ENCODE assay signal across 1 cellular context in genomic region chr20:17964073-17964472, GRCh38.
TF ChIP-seq lines count a peak whose summit lies in the region.

No MANE protein-coding gene starts in this region.

TF ChIP-seq in K562, 482 proteins besides CTCF, POLR2A, EP300 and RAD21:
- TF ChIP-seq GABPB1 (CRISPR knock-in tag; IDR thresholded peaks at IDR 0.05), result no peak
- TF ChIP-seq E2F3 (CRISPR knock-in tag; IDR thresholded peaks at IDR 0.05), result no peak
- TF ChIP-seq DMBX1 (CRISPR knock-in tag; IDR thresholded peaks at IDR 0.05; ENCODE audit: borderline replicate concordance), result no peak
- no peak for TF ChIP-seq HCFC1 (IDR thresholded peaks at IDR 0.05; ENCODE audit: low read depth, low read length)
- TF ChIP-seq IRF1 (CRISPR knock-in tag; IDR thresholded peaks at IDR 0.05; ENCODE audit: borderline replicate concordance), result no peak
- TF ChIP-seq ETV1 (tag; conservative IDR thresholded peaks at IDR 0.05; ENCODE audit: low read depth), result no peak
- no peak for TF ChIP-seq TCFL5 (CRISPR knock-in tag; conservative IDR thresholded peaks at IDR 0.05)
- TF ChIP-seq ZMIZ1 (IDR thresholded peaks at IDR 0.05; ENCODE audit: low read depth in 2 of 2, low read length in 2 of 2), result no peak
- no peak for TF ChIP-seq XRCC4 (IDR thresholded peaks at IDR 0.05; ENCODE audit: extremely low read depth, insufficient read depth, insufficient read length)
- TF ChIP-seq SRF (CRISPR knock-in tag; IDR thresholded peaks at IDR 0.05), result no peak
- no peak for TF ChIP-seq ZBTB33 (CRISPR knock-in tag; IDR thresholded peaks at IDR 0.05)
- no peak for TF ChIP-seq USF1 (CRISPR knock-in tag; IDR thresholded peaks at IDR 0.05)
- TF ChIP-seq ETV5 (CRISPR knock-in tag; IDR thresholded peaks at IDR 0.05; ENCODE audit: low read depth), result no peak
- no peak for TF ChIP-seq HNRNPK (IDR thresholded peaks at IDR 0.05; ENCODE audit: low read depth, low read length, poor library complexity, severe bottlenecking)
- TF ChIP-seq ZNF324 (CRISPR knock-in tag; IDR thresholded peaks at IDR 0.05), result no peak
- no peak for TF ChIP-seq GTF2F1 (IDR thresholded peaks at IDR 0.05; ENCODE audit: low read depth, low read length)
- no peak for TF ChIP-seq ZNF76 (CRISPR knock-in tag; IDR thresholded peaks at IDR 0.05; ENCODE audit: borderline replicate concordance)
- no peak for TF ChIP-seq CTCFL (IDR thresholded peaks at IDR 0.05; ENCODE audit: borderline replicate concordance, insufficient read depth, low read depth, low read length, poor library complexity, severe bottlenecking)
TF ChIP-seq in K562: peak in this region for 0.
